22 cellular contexts compared by ENCODE assay signal in genomic region chr13:108200781-108201398, GRCh38. TPM values are rescaled to one million over a fixed set of nuclear protein-coding genes. Genes with fewer than 3 reads are reported as not detected.
DNase-seq lines count a peak whose midpoint lies in the region; ATAC-seq and TF ChIP-seq lines count a peak whose summit lies in the region.
"Had no signal": no experiment of that assay in that cellular context is flagged by ENCODE, and none has a peak within 500 bp of the region (broad histone marks: within the 10 kb centered on the region; RNA-seq: fewer than 3 reads in every experiment).

No MANE protein-coding gene starts in this region.

- no TSS peak for BruUV-seq in IMR-90 (replicated peaks; lab: Mats Ljungman, UMichigan)

- H3K4me2 ChIP-seq in IMR-90 (ENCODE audit: low read depth, low read length): no peak overlapping the region
- H3K4me2 ChIP-seq: BLaER1 had no signal

- TF ChIP-seq CTCF in IMR-90 (conservative IDR thresholded peaks at IDR 0.05; ENCODE audit: low read depth, low read length) (no peak), cardiac fibroblast (IDR thresholded peaks at IDR 0.05; ENCODE audit: low read depth, low read length) (no peak), left lung (IDR thresholded peaks at IDR 0.05) (no peak)

- no peak overlapping the region for H2BK20ac ChIP-seq in IMR-90 (ENCODE audit: low read depth, low read length)

- dilution Hi-C loops in IMR-90 (cut with HindIII; ENCODE audit: low sequenced_read_pairs, unreplicated experiment): no loop called here

- H3K27ac ChIP-seq in IMR-90 (ENCODE audit: insufficient read depth, low read length): no peak overlapping the region
- no peak overlapping the region for H3K27ac ChIP-seq in left lung
- H3K27ac ChIP-seq: 22Rv1, BLaER1, pancreas, skin epidermis, transverse colon had no signal

- POLR2A ChIA-PET in IMR-90 (lab: Charles Lee; ENCODE audit: unreplicated experiment): no interaction called here

- no peak overlapping the region for H2BK15ac ChIP-seq in IMR-90 (ENCODE audit: low read depth, low read length)

- in situ Hi-C loops in IMR-90 (cut with MboI; ENCODE audit: low sequenced_read_pairs): no loop called here

- CTCF ChIA-PET in IMR-90 (lab: Yijun Ruan, JAX): no interaction called here

- H2AFZ ChIP-seq in IMR-90 (replicated peaks; ENCODE audit: low read length, poor library complexity): no peak overlapping the region

- no CpG with 5 or more reads among the region's 1 CpG for whole genome bisulfite sequencing in IMR-90 (ENCODE audit: extremely low coverage in 2 of 2, insufficient read length in 1 of 2), 2 experiments

- no peaks in the 10 kb centered on the region for H3K79me1 ChIP-seq in IMR-90 (ENCODE audit: low read depth in 1 of 2, low read length in 2 of 2)

- H3K9me1 ChIP-seq in IMR-90 (ENCODE audit: insufficient read depth, low read length): no peaks in the 10 kb centered on the region

- TF ChIP-seq RAD21 in IMR-90 (IDR thresholded peaks at IDR 0.05; ENCODE audit: low read length): no peak

- no peak overlapping the region for H2AK9ac ChIP-seq in IMR-90 (replicated peaks; ENCODE audit: low read depth, low read length, poor library complexity)

- H3K4me1 ChIP-seq in IMR-90 (ENCODE audit: control insufficient read depth, insufficient read depth, low read length) (no peaks in the 10 kb centered on the region), left lung (no peaks in the 10 kb centered on the region)
- H3K4me1 ChIP-seq: BLaER1, pancreas, transverse colon had no signal

- no peak overlapping the region for H3K23ac ChIP-seq in IMR-90 (ENCODE audit: low read depth, low read length)

- H3K56ac ChIP-seq in IMR-90 (ENCODE audit: extremely low read depth, insufficient read depth, low read length): no peak overlapping the region

- no peaks in the 10 kb centered on the region for H3K36me3 ChIP-seq in IMR-90 (ENCODE audit: control insufficient read depth, insufficient read depth, low read length)
- H3K36me3 ChIP-seq in left lung: no peaks in the 10 kb centered on the region
- H3K36me3 ChIP-seq: BLaER1, pancreas, transverse colon had no signal

- no peak overlapping the region for H4K91ac ChIP-seq in IMR-90 (ENCODE audit: insufficient read depth, low read depth, low read length)

- H4K8ac ChIP-seq in IMR-90 (ENCODE audit: low read depth in 2 of 2, low read length in 2 of 2): no peak overlapping the region

- H3K14ac ChIP-seq in IMR-90 (replicated peaks; ENCODE audit: low read depth, low read length): no peak overlapping the region

- H3K4ac ChIP-seq in IMR-90 (ENCODE audit: low read depth, low read length): no peak overlapping the region

- H2BK120ac ChIP-seq in IMR-90 (ENCODE audit: low read depth, low read length): no peak overlapping the region

- H2AK5ac ChIP-seq in IMR-90 (ENCODE audit: low read depth, low read length): no peak overlapping the region

- H3K9me3 ChIP-seq in IMR-90 (ENCODE audit: control insufficient read depth, insufficient read depth, low read length) (peaks cover 1% of the 10 kb centered on the region; the same call in 1 of the 2 replicates), left lung (peaks cover 0 to 3% of the 10 kb centered on the region in 2 donors)
- H3K9me3 ChIP-seq: pancreas, transverse colon had no signal

- H3K18ac ChIP-seq in IMR-90 (ENCODE audit: low read depth, low read length): no peak overlapping the region

- DNase-seq in DMS53 (lab: John Stamatoyannopoulos, UW): peak; percentile 24
- DNase-seq in DMS53 treated with DMSO at 0.1 percent for 48 hours (lab: John Stamatoyannopoulos, UW; ENCODE audit: unreplicated experiment): no peak
- peak; percentile 43 for DNase-seq in IMR-90
- peak; percentile 3 to 61 for DNase-seq in cardiac fibroblast (ENCODE audit: low read depth in 2 of 2)
- no peak for DNase-seq in left lung
- DNase-seq in NCI-H2029 treated with DMSO at 0.1 percent for 48 hours (lab: John Stamatoyannopoulos, UW): no peak
- DNase-seq in NCI-H187 (lab: John Stamatoyannopoulos, UW): no peak
- DNase-seq in posterior cingulate gyrus: no peak
- DNase-seq: activated gamma-delta T cell treated with Interleukin-2 at 50 U/mL for 16 hours; DMS 273 treated with DMSO at 0.1 percent for 48 hours; HFFc6; hypothalamus; NCI-H1048; NCI-H774; pancreas; stimulated activated CD4-positive, alpha-beta T cell treated with anti-CD3 and anti-CD28 coated beads, Interleukin-4, amount 100 ng/mL, for 4 hours; transverse colon had no signal

- ATAC-seq in IMR-90 (ENCODE audit: low read depth) (peak; percentile 37; the same call in 1 of the 2 replicates), left lung (peak; percentile 35)
- ATAC-seq: left lobe of liver, Panc1, pancreas had no signal

- peaks cover 6% of the 10 kb centered on the region for H3K27me3 ChIP-seq in IMR-90 (ENCODE audit: control insufficient read depth, insufficient read depth, low read length)
- H3K27me3 ChIP-seq in left lung: no peaks in the 10 kb centered on the region
- H3K27me3 ChIP-seq: BLaER1, pancreas, transverse colon had no signal

- H4K20me1 ChIP-seq in IMR-90 (ENCODE audit: insufficient read depth, low read length): no peaks in the 10 kb centered on the region
- H4K20me1 ChIP-seq: BLaER1 had no signal

- no peak overlapping the region for H3K9ac ChIP-seq in IMR-90 (ENCODE audit: low read depth, low read length)
- H3K9ac ChIP-seq: BLaER1 had no signal

- H2BK5ac ChIP-seq in IMR-90 (ENCODE audit: low read depth, low read length, poor library complexity, severe bottlenecking): no peak overlapping the region

- H3K4me3 ChIP-seq in IMR-90 (ENCODE audit: insufficient read depth, low read depth, low read length): no peak overlapping the region
- H3K4me3 ChIP-seq in cardiac fibroblast (replicated peaks in 1 of 2; ENCODE audit: low read depth in 2 of 2, low read length in 2 of 2): no peak overlapping the region
- no peak overlapping the region for H3K4me3 ChIP-seq in left lung
- H3K4me3 ChIP-seq: BLaER1, pancreas, skin epidermis, transverse colon had no signal

- intact Hi-C loops in IMR-90 (cut with micrococcal nuclease) (no loop called here), left lung (cut with DNase I) (no loop called here), posterior cingulate gyrus (cut with DNase I) (no loop called here)

- no peak overlapping the region for H4K5ac ChIP-seq in IMR-90 (ENCODE audit: low read depth, low read length)

- TF ChIP-seq POLR2A in IMR-90 (IDR thresholded peaks at IDR 0.05; ENCODE audit: low read depth, low read length): no peak

TF ChIP-seq in IMR-90, 13 proteins besides CTCF, POLR2A, EP300 and RAD21:
- TF ChIP-seq MAFK (IDR thresholded peaks at IDR 0.05; ENCODE audit: low read depth, low read length) (no peak), CHD1 (IDR thresholded peaks at IDR 0.05; ENCODE audit: low read depth, low read length) (no peak), NFE2L2 (IDR thresholded peaks at IDR 0.05; ENCODE audit: low read depth, low read length) (no peak), SMC3 (IDR thresholded peaks at IDR 0.05; ENCODE audit: low read depth, low read length) (no peak), USF2 (IDR thresholded peaks at IDR 0.05; ENCODE audit: low read depth, low read length) (no peak), MAZ (IDR thresholded peaks at IDR 0.05; ENCODE audit: borderline replicate concordance, low read depth, low read length) (no peak)

RNA-seq across cellular contexts. Expression of gene LIG4, which starts 14.4 kb away (rescaled TPM):
- 7.2 and 11.7 TPM in 2 replicates for total RNA-seq in IMR-90 (2012; rRNA removed)
- 3.5 and 5.0 TPM in 2 replicates for polyA plus RNA-seq in IMR-90 (2012; rRNA removed)
- 0.42 and 0.71 TPM in 2 replicates for polyA plus RNA-seq in IMR-90 (2012; cell fraction: cytosol; rRNA removed)
- 0.50 and 5.8 TPM in 2 replicates for polyA plus RNA-seq in IMR-90 (2012; cell fraction: nucleus; rRNA removed; ENCODE audit: low replicate concordance)
- total RNA-seq in left lung: 10 to 100 TPM; 12.1 to 12.4 TPM

RNA-seq across cellular contexts. Expression of gene ABHD13, which starts 17.3 kb away (rescaled TPM):
- total RNA-seq in IMR-90 (2012; rRNA removed) (4.1 and 10.6 TPM in 2 replicates), left lung (10 to 100 TPM in 1 of 2 donors, 1 to 10 TPM in 1; 9.7 to 12.1 TPM)
- 2.8 and 4.0 TPM in 2 replicates for polyA plus RNA-seq in IMR-90 (2012; rRNA removed)
- 0.92 and 1.1 TPM in 2 replicates for polyA plus RNA-seq in IMR-90 (2012; cell fraction: cytosol; rRNA removed)
- 0.39 and 2.6 TPM in 2 replicates for polyA plus RNA-seq in IMR-90 (2012; cell fraction: nucleus; rRNA removed; ENCODE audit: low replicate concordance)

Comparison
In these comparisons a context has a peak if more than half of its experiments do, and no peak if none do; other contexts are left out.
1. DNase-seq: peak in DMS53 (single experiment), IMR-90 (single experiment) and cardiac fibroblast (2 of 2); none in DMS53 treated with DMSO at 0.1 percent for 48 hours (single experiment), left lung (0 of 2), NCI-H2029 treated with DMSO at 0.1 percent for 48 hours (single experiment), NCI-H187 (0 of 2) and posterior cingulate gyrus (0 of 10).